In genomic region chr3:37891227-37891626, GRCh38 we compare ENCODE assay signal across 1 cellular context.
TF ChIP-seq lines count a peak whose summit lies in the region.

No MANE protein-coding gene starts in this region.

TF ChIP-seq in SK-N-SH, 30 proteins besides CTCF, POLR2A, EP300 and RAD21 (continued from another document):
- TF ChIP-seq REST (IDR thresholded peaks at IDR 0.05; ENCODE audit: low read depth, low read length) (no peak), RXRA (IDR thresholded peaks at IDR 0.05; ENCODE audit: borderline replicate concordance, low read depth) (no peak), NFIC (IDR thresholded peaks at IDR 0.05; ENCODE audit: borderline replicate concordance) (no peak)
TF ChIP-seq in SK-N-SH: peak in this region for 0.
